In genomic region chr2:234091883-234092282, GRCh38 we compare ENCODE assay signal across 15 cellular contexts. TPM values are rescaled to one million over a fixed set of nuclear protein-coding genes. Genes with fewer than 3 reads are reported as not detected.
DNase-seq lines count a peak whose midpoint lies in the region; ATAC-seq, FAIRE-seq and TF ChIP-seq lines count a peak whose summit lies in the region.
"Had no signal": no experiment of that assay in that cellular context is flagged by ENCODE, and none has a peak within 500 bp of the region (broad histone marks: within the 10 kb centered on the region; RNA-seq: fewer than 3 reads in every experiment).

No MANE protein-coding gene starts in this region.

- WGBS in A549 (ENCODE audit: missing lambda C conversion rate), result 40% methylated on average over 7 of the region's 7 CpGs
- WGBS in trophoblast cell (ENCODE audit: extremely low coverage, insufficient coverage, insufficient read length), result no CpG with 5 or more reads among the region's 7 CpGs

- CTCF ChIA-PET in A549 (lab: Yijun Ruan, JAX), result interaction anchor here (1.2 to 1.6 kb wide), 5 partner anchors 9 to 93 kb away, joined by 3 to 7 read pairs (median 3); no protein-coding TSS in a partner anchor
- CTCF ChIA-PET in naive thymus-derived CD4-positive, alpha-beta T cell (lab: Charles Lee), result interaction anchor here (0.6 kb wide), 1 partner anchor 9 kb away, joined by 3 read pairs; no protein-coding TSS in a partner anchor

- FAIRE-seq in A549 (lab: Jason Lieb, UNC) (no peak), bronchial epithelial cell (lab: Jason Lieb, UNC) (no peak)
- FAIRE-seq: colon had no signal

- H3K27me3 Mint-ChIP-seq in nephron (ENCODE audit: low read depth), result peaks cover 12% of the 10 kb centered on the region
- peaks cover 0 to 45% (median 0%) of the 10 kb centered on the region in 5 donors for H3K27me3 Mint-ChIP-seq in naive thymus-derived CD4-positive, alpha-beta T cell
- H3K27me3 Mint-ChIP-seq: T-cell had no signal

- peaks cover 17% of the 10 kb centered on the region for H3K4me1 ChIP-seq in A549
- H3K4me1 ChIP-seq in naive thymus-derived CD4-positive, alpha-beta T cell (ENCODE audit: control insufficient read depth in 2 of 2, insufficient read depth in 2 of 2, low read length in 2 of 2), result no peaks in the 10 kb centered on the region
- H3K4me1 ChIP-seq in trophoblast cell (ENCODE audit: control insufficient read depth in 1 of 2, insufficient read depth in 2 of 2, low read length in 2 of 2), result no peaks in the 10 kb centered on the region

- H3K79me2 ChIP-seq in trophoblast cell (ENCODE audit: control insufficient read depth, insufficient read depth, low read length, poor library complexity), result no peaks in the 10 kb centered on the region

- peak overlapping the region; percentile 68 for H3K4me2 ChIP-seq in A549
- no peak overlapping the region for H3K4me2 ChIP-seq in trophoblast cell (ENCODE audit: low read length)

- TF ChIP-seq CTCF in A549 (IDR thresholded peaks at IDR 0.05) (no peak), bronchial epithelial cell (IDR thresholded peaks at IDR 0.05; ENCODE audit: insufficient read depth, low read length, severe bottlenecking) (no peak), nephron (IDR thresholded peaks at IDR 0.05; ENCODE audit: unreplicated experiment in 3 of 3) (no peak)

- no peak for DNase-seq in A549 (ENCODE audit: low read depth in 1 of 2, low spot score in 1 of 2)
- peak; percentile 57 for DNase-seq in NCI-H2029 treated with DMSO at 0.1 percent for 48 hours (lab: John Stamatoyannopoulos, UW)
- DNase-seq in bronchial epithelial cell (ENCODE audit: low read depth), result peak; percentile 22
- DNase-seq in SKM-1 treated with dmso at 0.1 percent for 144 hours (lab: John Stamatoyannopoulos, UW; ENCODE audit: unreplicated experiment), result no peak
- DNase-seq in naive thymus-derived CD4-positive, alpha-beta T cell, result no peak
- DNase-seq in DMS 273 (lab: John Stamatoyannopoulos, UW; ENCODE audit: unreplicated experiment), result no peak
- no peak for DNase-seq in trophoblast cell
- DNase-seq: activated CD4-positive, alpha-beta T cell treated with anti-CD3 and anti-CD28 coated beads for 1 hour; GOT3; NCI-H345; T-cell had no signal

- no peak for TF ChIP-seq POLR2A in A549 (IDR thresholded peaks at IDR 0.05; ENCODE audit: low read length)

- H4K8ac ChIP-seq in trophoblast cell (ENCODE audit: low read depth, low read length), result no peak overlapping the region

- H3K36me3 ChIP-seq in bronchial epithelial cell (ENCODE audit: control insufficient read depth, insufficient read depth, low read length) (no peaks in the 10 kb centered on the region), trophoblast cell (ENCODE audit: control insufficient read depth in 1 of 2, insufficient read depth in 2 of 2, low read length in 2 of 2) (no peaks in the 10 kb centered on the region)
- no peaks in the 10 kb centered on the region for H3K36me3 ChIP-seq in naive thymus-derived CD4-positive, alpha-beta T cell (ENCODE audit: control insufficient read depth in 2 of 3, insufficient read depth in 3 of 3, low read length in 3 of 3)

- peaks cover 4% of the 10 kb centered on the region for H3K36me3 Mint-ChIP-seq in nephron (ENCODE audit: low read depth)
- peaks cover 0 to 5% (median 3%) of the 10 kb centered on the region in 5 donors for H3K36me3 Mint-ChIP-seq in naive thymus-derived CD4-positive, alpha-beta T cell

- no peak overlapping the region for H4K12ac ChIP-seq in trophoblast cell (ENCODE audit: low read depth, low read length)

- H2BK120ac ChIP-seq in trophoblast cell (ENCODE audit: insufficient read depth, low read length, poor library complexity), result no peak overlapping the region

- H3K79me1 ChIP-seq in trophoblast cell (ENCODE audit: low read length), result no peaks in the 10 kb centered on the region

- H3K9me3 ChIP-seq in A549 (no peaks in the 10 kb centered on the region), trophoblast cell (ENCODE audit: insufficient read depth, low read depth, low read length) (peaks cover 1% of the 10 kb centered on the region)
- H3K9me3 ChIP-seq in naive thymus-derived CD4-positive, alpha-beta T cell (ENCODE audit: control insufficient read depth in 2 of 3, low read length in 3 of 3), result no peaks in the 10 kb centered on the region

- intact Hi-C loops in naive thymus-derived CD4-positive, alpha-beta T cell (cut with micrococcal nuclease), result no loop called here

- no peak overlapping the region for H3K4me3 Mint-ChIP-seq in nephron
- no peak overlapping the region for H3K4me3 Mint-ChIP-seq in naive thymus-derived CD4-positive, alpha-beta T cell
- H3K4me3 Mint-ChIP-seq: T-cell had no signal

- peaks cover 17% of the 10 kb centered on the region for H3K4me1 Mint-ChIP-seq in nephron
- H3K4me1 Mint-ChIP-seq in naive thymus-derived CD4-positive, alpha-beta T cell, result peaks cover 0 to 7% (median 0%) of the 10 kb centered on the region in 7 donors

- POLR2A ChIA-PET in A549 (lab: Yijun Ruan, JAX), result interaction anchor here (0.6 kb wide), 1 partner anchor 47 kb away, joined by 3 read pairs; no protein-coding TSS in a partner anchor
- POLR2A ChIA-PET in naive thymus-derived CD4-positive, alpha-beta T cell (lab: Charles Lee), result no interaction called here

- TF ChIP-seq EP300 in A549 (IDR thresholded peaks at IDR 0.05), result no peak

- H3K18ac ChIP-seq in trophoblast cell (ENCODE audit: low read length), result no peak overlapping the region

- no peak overlapping the region for H2AK5ac ChIP-seq in trophoblast cell (ENCODE audit: low read length)

- no peak overlapping the region for H3K14ac ChIP-seq in trophoblast cell (ENCODE audit: low read length)

- H3K9ac ChIP-seq in trophoblast cell (ENCODE audit: low read length), result no peak overlapping the region

- TF ChIP-seq RAD21 in A549 (conservative IDR thresholded peaks at IDR 0.05 in 1 of 2, IDR thresholded peaks at IDR 0.05 in 1 of 2), result no peak

- H3K4me3 ChIP-seq in A549 (no peak overlapping the region), bronchial epithelial cell (ENCODE audit: low read depth, low read length) (no peak overlapping the region), trophoblast cell (ENCODE audit: low read depth, low read length) (no peak overlapping the region)
- no peak overlapping the region for H3K4me3 ChIP-seq in naive thymus-derived CD4-positive, alpha-beta T cell (ENCODE audit: low read length)
- H3K4me3 ChIP-seq: lung had no signal

- no peak overlapping the region for H2AFZ ChIP-seq in trophoblast cell (ENCODE audit: insufficient read depth, low read length, poor library complexity)

- ATAC-seq in A549, result peak in 1 of 2 experiments; percentile 48; a peak in 3 of 6 replicates
- ATAC-seq in naive thymus-derived CD4-positive, alpha-beta T cell, result no peak
- ATAC-seq: T-cell had no signal

- no peaks in the 10 kb centered on the region for H3K27me3 ChIP-seq in bronchial epithelial cell (ENCODE audit: control insufficient read depth, insufficient read depth, low read length)
- H3K27me3 ChIP-seq in naive thymus-derived CD4-positive, alpha-beta T cell (ENCODE audit: control insufficient read depth in 2 of 2, insufficient read depth in 2 of 2, low read length in 2 of 2), result no peaks in the 10 kb centered on the region
- no peaks in the 10 kb centered on the region for H3K27me3 ChIP-seq in trophoblast cell (ENCODE audit: insufficient read depth, low read length)

- no peak overlapping the region for H3K23ac ChIP-seq in trophoblast cell (ENCODE audit: low read length)

- peaks cover 23% of the 10 kb centered on the region for H3K9me3 Mint-ChIP-seq in nephron
- peaks cover 0 to 24% (median 10%) of the 10 kb centered on the region in 11 donors for H3K9me3 Mint-ChIP-seq in naive thymus-derived CD4-positive, alpha-beta T cell

- H3K27ac Mint-ChIP-seq in nephron, result peak overlapping the region; percentile 44 to 77 (median 53)
- no peak overlapping the region for H3K27ac Mint-ChIP-seq in naive thymus-derived CD4-positive, alpha-beta T cell
- H3K27ac Mint-ChIP-seq: T-cell had no signal

- no peak overlapping the region for H2BK12ac ChIP-seq in trophoblast cell (ENCODE audit: low read length)

- H2BK5ac ChIP-seq in trophoblast cell (ENCODE audit: low read depth, low read length, poor library complexity), result no peak overlapping the region

- H3K27ac ChIP-seq in A549 (peak overlapping the region; percentile 62 to 78), trophoblast cell (ENCODE audit: low read depth, low read length) (no peak overlapping the region)
- no peak overlapping the region for H3K27ac ChIP-seq in naive thymus-derived CD4-positive, alpha-beta T cell (ENCODE audit: low read depth, low read length)

- H3K4ac ChIP-seq in trophoblast cell (ENCODE audit: low read depth, low read length), result no peak overlapping the region

- H4K91ac ChIP-seq in trophoblast cell (ENCODE audit: low read depth, low read length), result no peak overlapping the region

TF ChIP-seq in A549, 52 proteins besides CTCF, POLR2A, EP300 and RAD21:
- TF ChIP-seq ELK1 (IDR thresholded peaks at IDR 0.05; ENCODE audit: low read depth, low read length), result no peak
- TF ChIP-seq EHF (CRISPR knock-in tag; IDR thresholded peaks at IDR 0.05), result no peak
- TF ChIP-seq CBX8 (IDR thresholded peaks at IDR 0.05), result no peak
- TF ChIP-seq ZFP36 (IDR thresholded peaks at IDR 0.05; ENCODE audit: borderline replicate concordance, partially characterized antibody), result no peak
- no peak for TF ChIP-seq BHLHE40 (IDR thresholded peaks at IDR 0.05; ENCODE audit: low read depth, low read length)
- TF ChIP-seq HOXB13 (CRISPR knock-in tag; IDR thresholded peaks at IDR 0.05; ENCODE audit: low read depth), result no peak

RNA-seq across cellular contexts. Expression of gene SPP2, which starts 41.4 kb away (rescaled TPM):
- polyA plus RNA-seq in A549 (2011; rRNA removed) (not detected in 2 replicates), A549 (2017; fragmentation: RNase III; extraction: RNeasy Plus Mini Kit Qiagen cat#74134 plus additional on column Dnase treatment) (not detected in 3 replicates)
- polyA plus RNA-seq in A549 (2012; cell fraction: cytosol; rRNA removed), result not detected in 2 replicates
- polyA plus RNA-seq in A549 (2012; cell fraction: nucleus; rRNA removed), result not detected in 2 replicates
- polyA minus RNA-seq in A549 (2011; rRNA and poly(A)+ RNA removed), result not detected in 2 replicates
- total RNA-seq in bronchial epithelial cell, result not detected in 2 replicates
- total RNA-seq in naive thymus-derived CD4-positive, alpha-beta T cell, result not detected
- polyA plus RNA-seq in naive thymus-derived CD4-positive, alpha-beta T cell, result not detected
- not detected in 2 replicates for polyA plus RNA-seq in trophoblast cell (2013)
- total RNA-seq: lung, T-cell had no signal
- polyA plus RNA-seq: AG04450, lung had no signal

Comparison
In these comparisons a context has a peak if more than half of its experiments do, and no peak if none do; other contexts are left out.
1. DNase-seq: peak in NCI-H2029 treated with DMSO at 0.1 percent for 48 hours (single experiment) and bronchial epithelial cell (single experiment); none in A549 (0 of 2), SKM-1 treated with dmso at 0.1 percent for 144 hours (single experiment), naive thymus-derived CD4-positive, alpha-beta T cell (0 of 9), DMS 273 (single experiment) and trophoblast cell (0 of 2).
2. H3K27ac ChIP-seq: peak in A549 (2 of 2); none in naive thymus-derived CD4-positive, alpha-beta T cell (single experiment) and trophoblast cell (single experiment).
3. H3K27ac Mint-ChIP-seq: peak in nephron (3 of 3); none in naive thymus-derived CD4-positive, alpha-beta T cell (0 of 9).